8 cellular contexts compared by ENCODE assay signal in the genomic region with DNA sequence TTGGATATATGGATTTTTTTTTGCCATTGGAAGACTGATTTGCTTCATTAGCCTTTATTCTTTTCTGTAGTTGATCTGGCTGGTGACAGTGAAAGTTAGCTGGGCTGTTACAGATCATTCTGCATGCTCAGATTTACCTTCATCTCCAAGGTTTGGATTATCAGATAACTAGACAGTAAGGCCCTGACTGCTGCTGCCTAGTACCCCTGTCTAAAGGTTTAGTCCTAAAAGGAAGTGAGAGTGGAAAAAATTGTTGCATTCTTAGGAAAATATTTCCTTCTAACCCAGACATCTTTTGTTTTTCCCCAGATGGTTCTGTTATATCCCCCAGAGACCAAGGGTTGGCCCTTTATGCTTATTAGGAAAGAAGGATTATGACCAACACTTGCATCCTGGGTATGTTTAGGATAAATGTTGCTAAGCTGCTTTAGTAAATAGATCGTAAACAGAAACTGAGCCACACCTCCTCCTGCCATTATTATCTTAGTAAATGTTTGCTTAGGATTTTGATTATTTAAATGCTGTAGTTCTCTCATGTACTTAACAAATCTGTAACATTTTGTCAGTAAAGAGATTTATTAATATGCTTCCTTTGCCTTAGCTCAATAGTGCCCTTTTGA. TPM values are rescaled to one million over a fixed set of nuclear protein-coding genes. Genes with fewer than 3 reads are reported as not detected.
DNase-seq lines count a peak whose midpoint lies in the region; ATAC-seq and TF ChIP-seq lines count a peak whose summit lies in the region.

No MANE protein-coding gene starts in this region.

- WGBS in esophagus muscularis mucosa: 57% methylated on average over 1 of the region's 1 CpG

- H3K36me3 ChIP-seq in esophagus muscularis mucosa (no peaks in the 10 kb centered on the region), parathyroid adenoma (ENCODE audit: control insufficient read depth, insufficient read depth, low read length) (no peaks in the 10 kb centered on the region)

- ATAC-seq in HG03354 (IDR thresholded peaks at IDR 0.05; ENCODE audit: poor library complexity, severe bottlenecking, unreplicated experiment): no peak

- DNase-seq in Calu3: peak; percentile 13
- peak; percentile 13 for DNase-seq in NCI-H2029 treated with DMSO at 0.1 percent for 48 hours (lab: John Stamatoyannopoulos, UW)
- DNase-seq in esophagus muscularis mucosa (ENCODE audit: extremely low spot score): no peak
- no peak for DNase-seq in T-helper 9 cell
- no peak for DNase-seq in NCI-H526 treated with DMSO at 0.1 percent for 48 hours (lab: John Stamatoyannopoulos, UW)
- DNase-seq in effector CD4-positive, alpha-beta T cell: no peak

- H3K9me3 ChIP-seq in esophagus muscularis mucosa (no peaks in the 10 kb centered on the region), parathyroid adenoma (ENCODE audit: control insufficient read depth, low read length) (no peaks in the 10 kb centered on the region)

- H3K4me3 ChIP-seq in esophagus muscularis mucosa (peak overlapping the region in 1 of 4 donors; percentile 6), parathyroid adenoma (ENCODE audit: low read depth, low read length) (no peak overlapping the region)

- H3K27me3 Mint-ChIP-seq in Calu3 (ENCODE audit: unreplicated experiment): no peaks in the 10 kb centered on the region

- H3K27ac Mint-ChIP-seq in Calu3 (ENCODE audit: unreplicated experiment): peak overlapping the region; percentile 69

- no peaks in the 10 kb centered on the region for H3K9me3 Mint-ChIP-seq in Calu3 (ENCODE audit: low read depth, unreplicated experiment)

- H3K79me2 ChIP-seq in parathyroid adenoma: peaks cover 6% of the 10 kb centered on the region

- CTCF ChIA-PET in Calu3 (lab: Charles Lee): interaction anchor here (0.5 to 1.3 kb wide), 5 partner anchors 29 to 286 kb away, joined by 3 to 5 read pairs (median 4); no protein-coding TSS in a partner anchor

- TF ChIP-seq EP300 in esophagus muscularis mucosa (IDR thresholded peaks at IDR 0.05): no peak

- TF ChIP-seq CTCF in Calu3 (IDR thresholded peaks at IDR 0.05; ENCODE audit: unreplicated experiment) (no peak), esophagus muscularis mucosa (IDR thresholded peaks at IDR 0.05) (no peak), parathyroid adenoma (IDR thresholded peaks at IDR 0.05) (no peak)

- no peak overlapping the region for H3K4me2 ChIP-seq in parathyroid adenoma (ENCODE audit: low read length)

- H3K27me3 ChIP-seq in esophagus muscularis mucosa (no peaks in the 10 kb centered on the region), parathyroid adenoma (ENCODE audit: control insufficient read depth, insufficient read depth, low read length) (no peaks in the 10 kb centered on the region)

- H3K27ac ChIP-seq in esophagus muscularis mucosa (replicated peaks in 1 of 4) (peak overlapping the region; percentile 17 to 56 (median 50)), parathyroid adenoma (peak overlapping the region; percentile 8)

- no peak overlapping the region for H3K9ac ChIP-seq in parathyroid adenoma

- peaks cover 7% of the 10 kb centered on the region for H3K36me3 Mint-ChIP-seq in Calu3 (ENCODE audit: insufficient read depth, unreplicated experiment)

- BruUV-seq in Calu3 (replicated peaks; lab: Mats Ljungman, UMichigan): no TSS peak

- peaks cover 63% of the 10 kb centered on the region for H3K4me1 Mint-ChIP-seq in Calu3 (ENCODE audit: low read depth, unreplicated experiment)

- TF ChIP-seq POLR2A in esophagus muscularis mucosa (IDR thresholded peaks at IDR 0.05; ENCODE audit: low read depth): no peak

- intact Hi-C loops in Calu3 (cut with micrococcal nuclease; ENCODE audit: unreplicated experiment) (loop anchor here (5.0 kb wide), 1 partner anchor 46 kb away; no protein-coding TSS in a partner anchor), esophagus muscularis mucosa (cut with DNase I) (no loop called here)

- H3K4me1 ChIP-seq in esophagus muscularis mucosa (peaks cover 55 to 62% (median 55%) of the 10 kb centered on the region in 4 donors), parathyroid adenoma (no peaks in the 10 kb centered on the region)

- H2AFZ ChIP-seq in parathyroid adenoma: no peak overlapping the region

- H3K4me3 Mint-ChIP-seq in Calu3 (ENCODE audit: low read depth, unreplicated experiment): no peak overlapping the region

RNA-seq across cellular contexts. Expression of gene MCU, which starts 44.3 kb away (rescaled TPM):
- total RNA-seq in Calu3 (2022) (70.2 and 96.6 TPM in 2 replicates), esophagus muscularis mucosa (10 to 100 TPM; 14.9 to 20.6 (median 19.5) TPM)

Comparison
In these comparisons a context has a peak if more than half of its experiments do, and no peak if none do; other contexts are left out.
1. DNase-seq: peak in Calu3 (single experiment) and NCI-H2029 treated with DMSO at 0.1 percent for 48 hours (single experiment); none in esophagus muscularis mucosa (single experiment), T-helper 9 cell (single experiment), NCI-H526 treated with DMSO at 0.1 percent for 48 hours (single experiment) and effector CD4-positive, alpha-beta T cell (single experiment).